35 cellular contexts compared by ENCODE assay signal in the genomic region with DNA sequence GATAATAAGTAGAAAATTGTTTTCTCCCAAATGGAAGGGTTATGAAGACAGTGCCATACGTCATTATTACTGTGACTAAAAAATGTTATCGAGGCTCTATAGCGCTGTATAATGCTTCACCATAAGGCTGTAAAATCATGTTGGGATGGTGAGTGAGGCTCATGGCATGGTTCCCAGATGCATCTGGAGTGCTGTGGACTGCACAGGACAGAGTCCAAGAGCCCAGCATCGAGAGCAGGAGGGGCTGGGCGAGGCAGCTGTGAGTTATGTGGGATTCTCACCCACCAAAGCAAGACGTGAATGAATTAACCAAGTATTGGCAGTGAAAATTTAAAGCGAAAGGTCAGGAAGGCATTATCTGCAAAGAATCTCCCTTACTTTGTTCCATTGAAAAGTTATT.
"Had no signal": no experiment of that assay in that cellular context is flagged by ENCODE, and none has a peak within 500 bp of the region (broad histone marks: within the 10 kb centered on the region; RNA-seq: fewer than 3 reads in every experiment).

No MANE protein-coding gene starts in this region.

- H3K27ac Mint-ChIP-seq: activated CD4-positive, alpha-beta memory T cell treated with anti-CD3 and anti-CD28 coated beads, Interleukin-2, amount 10 ng/mL, durations not matched to agents 7 days and 5 days; activated CD8-positive, alpha-beta memory T cell treated with anti-CD3 and anti-CD28 coated beads, Interleukin-2, amount 10 ng/mL, durations not matched to agents 7 days and 5 days; activated naive CD4-positive, alpha-beta T cell treated with anti-CD3 and anti-CD28 coated beads, Interleukin-2, amount 10 ng/mL, durations not matched to agents 7 days and 5 days; activated naive CD8-positive, alpha-beta T cell; activated naive CD8-positive, alpha-beta T cell treated with anti-CD3 and anti-CD28 coated beads, Interleukin-2, amount 50 U/mL, for 24 hours; brain had no signal

- H3K27me3 Mint-ChIP-seq: activated CD4-positive, alpha-beta memory T cell treated with anti-CD3 and anti-CD28 coated beads, Interleukin-2, amount 10 ng/mL, durations not matched to agents 7 days and 5 days; activated CD8-positive, alpha-beta memory T cell treated with anti-CD3 and anti-CD28 coated beads, Interleukin-2, amount 10 ng/mL, durations not matched to agents 7 days and 5 days; activated naive CD4-positive, alpha-beta T cell treated with anti-CD3 and anti-CD28 coated beads, Interleukin-2, amount 10 ng/mL, durations not matched to agents 7 days and 5 days; activated naive CD8-positive, alpha-beta T cell; activated naive CD8-positive, alpha-beta T cell treated with anti-CD3 and anti-CD28 coated beads, Interleukin-2, amount 50 U/mL, for 24 hours; brain had no signal

- H3K27ac ChIP-seq: KMS-11, RWPE1, WERI-Rb-1 had no signal

- FAIRE-seq: bronchial epithelial cell, RCC 7860 had no signal

- H3K4me1 Mint-ChIP-seq: activated CD4-positive, alpha-beta memory T cell treated with anti-CD3 and anti-CD28 coated beads, Interleukin-2, amount 10 ng/mL, durations not matched to agents 7 days and 5 days; activated CD8-positive, alpha-beta memory T cell treated with anti-CD3 and anti-CD28 coated beads, Interleukin-2, amount 10 ng/mL, durations not matched to agents 7 days and 5 days; activated naive CD4-positive, alpha-beta T cell treated with anti-CD3 and anti-CD28 coated beads, Interleukin-2, amount 10 ng/mL, durations not matched to agents 7 days and 5 days; activated naive CD8-positive, alpha-beta T cell treated with anti-CD3 and anti-CD28 coated beads, Interleukin-2, amount 50 U/mL, for 24 hours; brain had no signal

- H3K36me3 Mint-ChIP-seq: activated CD8-positive, alpha-beta memory T cell treated with anti-CD3 and anti-CD28 coated beads, Interleukin-2, amount 10 ng/mL, durations not matched to agents 7 days and 5 days; activated naive CD4-positive, alpha-beta T cell treated with anti-CD3 and anti-CD28 coated beads, Interleukin-2, amount 10 ng/mL, durations not matched to agents 7 days and 5 days; activated naive CD8-positive, alpha-beta T cell; brain had no signal

- H3K4me3 Mint-ChIP-seq: activated CD4-positive, alpha-beta memory T cell treated with anti-CD3 and anti-CD28 coated beads, Interleukin-2, amount 10 ng/mL, durations not matched to agents 7 days and 5 days; activated CD8-positive, alpha-beta memory T cell treated with anti-CD3 and anti-CD28 coated beads, Interleukin-2, amount 10 ng/mL, durations not matched to agents 7 days and 5 days; activated naive CD4-positive, alpha-beta T cell treated with anti-CD3 and anti-CD28 coated beads, Interleukin-2, amount 10 ng/mL, durations not matched to agents 7 days and 5 days; activated naive CD8-positive, alpha-beta T cell; activated naive CD8-positive, alpha-beta T cell treated with anti-CD3 and anti-CD28 coated beads, Interleukin-2, amount 50 U/mL, for 24 hours; brain had no signal

- DNase-seq: activated CD4-positive, alpha-beta memory T cell treated with anti-CD3 and anti-CD28 coated beads, Interleukin-2, amount 10 ng/mL, durations not matched to agents 7 days and 5 days; activated CD4-positive, alpha-beta T cell treated with anti-CD3 and anti-CD28 coated beads for 1 hour; activated CD4-positive, alpha-beta T cell treated with anti-CD3 and anti-CD28 coated beads for 48 hours; activated CD4-positive, CD25-positive, alpha-beta regulatory T cell; activated CD8-positive, alpha-beta memory T cell treated with anti-CD3 and anti-CD28 coated beads for 24 hours; activated CD8-positive, alpha-beta memory T cell treated with anti-CD3 and anti-CD28 coated beads, Interleukin-2, amount 10 ng/mL, durations not matched to agents 7 days and 5 days; activated CD8-positive, alpha-beta memory T cell treated with anti-CD3 and anti-CD28 coated beads, Interleukin-2, amount 50 U/mL, for 48 hours; activated effector memory CD4-positive, alpha-beta T cell treated with Interleukin-2 at 50 U/mL for 16 hours; activated naive CD4-positive, alpha-beta T cell treated with anti-CD3 and anti-CD28 coated beads, Interleukin-2, amount 10 ng/mL, durations not matched to agents 7 days and 5 days; activated naive CD8-positive, alpha-beta T cell treated with anti-CD3 and anti-CD28 coated beads, Interleukin-2, amount 50 U/mL, for 24 hours; activated T-cell treated with anti-CD3 and anti-CD28 coated beads, Interleukin-2, amount 50 U/mL, for 48 hours; NCI-H1092 treated with DMSO at 0.1 percent for 48 hours; NCI-H1417; NCI-H146; NCI-H187; NCI-H2029 treated with DMSO at 0.1 percent for 48 hours; NCI-H2107; NCI-H2171; NCI-H510A; NCI-H526; NCI-H748 treated with DMSO at 0.1 percent for 48 hours; NK-92 treated with Interleukin-12 subunit alpha and Interleukin-12 subunit beta, amount 100 ng/mL, for 24 hours; PC-3; Right ventricle myocardium superior; SW 1271; T-helper 1 cell; T-helper 2 cell; T-helper 9 cell; WERI-Rb-1 had no signal

- H3K36me3 ChIP-seq: WERI-Rb-1 had no signal

- H3K9ac ChIP-seq: KMS-11 had no signal
